In genomic region chr19:40778045-40778864, GRCh38 we compare ENCODE assay signal across 8 cellular contexts. TPM values are rescaled to one million over a fixed set of nuclear protein-coding genes. Genes with fewer than 3 reads are reported as not detected.
DNase-seq lines count a peak whose midpoint lies in the region; ATAC-seq and TF ChIP-seq lines count a peak whose summit lies in the region.

TSS of gene RAB4B (plus strand) at chr19:40778247. CDS start at chr19:40778376, 129 bp downstream.

- intact Hi-C loops in T-helper 1 cell treated with Interleukin-12 subunit alpha and Interleukin-12 subunit beta and Interleukin-4 antibody, amounts not matched to agents 30 ng/mL and 1 ng/mL, for 36 hours (cut with micrococcal nuclease), result loop anchor here (1.0 to 10.0 kb wide), 13 partner anchors 20 to 1245 kb away; partner anchors contain the start of genes BLVRB, COQ8B, EID2B and NUMBL
- intact Hi-C loops in heart right ventricle (cut with DNase I) (loop anchor here in 5 of 10 donors (1.0 to 2.0 kb wide), 4 partner anchors 19 to 61 kb away; partner anchors contain the start of genes COQ8B (in 1 of the 5), EGLN2 (in 1 of the 5) and ITPKC (in 1 of the 5)), posterior vena cava (cut with DNase I) (no loop called here), upper lobe of right lung (cut with DNase I) (no loop called here)

- peak within 1 kb of the TSS; percentile 89 to 100 (median 96) for H3K27ac ChIP-seq in heart right ventricle
- peak within 1 kb of the TSS; percentile 97 for H3K27ac ChIP-seq in upper lobe of right lung

- peak within 1 kb of the TSS; percentile 43 to 84 (median 74) for H3K4me3 ChIP-seq in heart right ventricle
- H3K4me3 ChIP-seq in upper lobe of right lung, result peak within 1 kb of the TSS; percentile 81

- H3K36me3 ChIP-seq in heart right ventricle (peaks cover 0 to 17% (median 0%) of the 10 kb centered on the region in 9 donors), upper lobe of right lung (no peaks in the 10 kb centered on the region)

- H3K27me3 ChIP-seq in heart right ventricle (no peaks in the 10 kb centered on the region), upper lobe of right lung (no peaks in the 10 kb centered on the region)

- DNase-seq in GM13976 (ENCODE audit: low spot score) (peak; percentile 95), NCI-H146 treated with DMSO at 0.1 percent for 48 hours (lab: John Stamatoyannopoulos, UW; ENCODE audit: unreplicated experiment) (peak; percentile 100), amniotic epithelial cell (ENCODE audit: low read depth) (peak; percentile 99), heart right ventricle (peak; percentile 100), posterior vena cava (ENCODE audit: low spot score) (peak; percentile 100), upper lobe of right lung (peak; percentile 100)

- ATAC-seq in HG02870 (IDR thresholded peaks at IDR 0.05; ENCODE audit: unreplicated experiment) (peak; percentile 51), heart right ventricle (peak; percentile 95 to 98 (median 97)), upper lobe of right lung (peak; percentile 95)

- H3K9me3 ChIP-seq in heart right ventricle (no peaks in the 10 kb centered on the region), upper lobe of right lung (no peaks in the 10 kb centered on the region)

- in situ Hi-C loops in GM13976 (cut with MboI; ENCODE audit: low sequenced_read_pairs, unreplicated experiment), result no loop called here

- peaks cover 7 to 25% (median 14%) of the 10 kb centered on the region in 9 donors for H3K4me1 ChIP-seq in heart right ventricle
- H3K4me1 ChIP-seq in upper lobe of right lung, result peaks cover 14% of the 10 kb centered on the region

- TF ChIP-seq CTCF in GM13976 (IDR thresholded peaks at IDR 0.05; ENCODE audit: borderline replicate concordance, control extremely low read depth, extremely low read depth, insufficient read depth, missing control alignments), result no peak
- peak in 1 of 9 donors; percentile 22 for TF ChIP-seq CTCF in heart right ventricle (IDR thresholded peaks at IDR 0.05)
- no peak for TF ChIP-seq CTCF in upper lobe of right lung (IDR thresholded peaks at IDR 0.05)

- 0 to 1% methylated on average over 50 to 51 of the region's 51 CpGs for WGBS in heart right ventricle, 2 donors

RNA-seq across cellular contexts. Expression of gene RAB4B, which starts in this region (rescaled TPM):
- total RNA-seq in T-helper 1 cell treated with Interleukin-12 subunit alpha and Interleukin-12 subunit beta and Interleukin-4 antibody, amounts not matched to agents 30 ng/mL and 1 ng/mL, for 36 hours, result 57.0 and 57.5 TPM in 2 replicates
- total RNA-seq in heart right ventricle, result 10 to 100 TPM; 11.0 to 25.2 (median 13.5) TPM
- polyA plus RNA-seq in heart right ventricle, result 10 to 100 TPM; 26.8 to 62.5 TPM
- 10 to 100 TPM; 20.5 to 24.5 TPM for total RNA-seq in posterior vena cava
- 45.4 TPM for total RNA-seq in upper lobe of right lung

Comparison
In these comparisons a context has a peak if more than half of its experiments do, and no peak if none do; other contexts are left out.
1. Peak in every context shown above with its lines: DNase-seq, ATAC-seq, H3K4me3 ChIP-seq and H3K27ac ChIP-seq.